22 cellular contexts compared by ENCODE assay signal in the genomic region with DNA sequence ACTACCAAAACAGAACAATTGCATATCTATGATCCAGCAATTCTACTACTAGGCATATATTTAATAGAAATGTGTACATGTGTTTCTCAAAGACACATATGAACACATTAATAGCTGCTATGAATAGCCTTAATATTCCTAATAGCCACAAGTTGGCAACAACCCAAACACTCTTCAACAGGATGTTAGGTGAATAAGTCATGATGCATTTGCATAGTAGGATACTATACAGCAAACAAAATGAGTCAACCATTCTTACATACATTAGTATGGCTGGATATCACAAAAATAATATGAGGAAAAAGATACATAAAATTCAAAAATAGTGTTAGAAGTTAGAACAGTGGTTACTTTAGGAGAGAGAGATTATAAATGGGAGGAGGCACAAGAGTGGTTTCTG. TPM values are rescaled to one million over a fixed set of nuclear protein-coding genes. Genes with fewer than 3 reads are reported as not detected.
DNase-seq lines count a peak whose midpoint lies in the region; ATAC-seq, FAIRE-seq and TF ChIP-seq lines count a peak whose summit lies in the region.
"Had no signal": no experiment of that assay in that cellular context is flagged by ENCODE, and none has a peak within 500 bp of the region (broad histone marks: within the 10 kb centered on the region; RNA-seq: fewer than 3 reads in every experiment).

No MANE protein-coding gene starts in this region.

- H3K27me3 ChIP-seq in PC-3 (ENCODE audit: low read length) (no peaks in the 10 kb centered on the region), endothelial cell of umbilical vein (ENCODE audit: control insufficient read depth in 2 of 2, insufficient read depth in 2 of 2, low read length in 2 of 2) (peaks cover 0 to 1% of the 10 kb centered on the region in 2 experiments), keratinocyte (ENCODE audit: control insufficient read depth, extremely low read depth, insufficient read depth, low read length) (no peaks in the 10 kb centered on the region)
- H3K27me3 ChIP-seq: BLaER1 had no signal

- no peaks in the 10 kb centered on the region for H3F3A ChIP-seq in PC-3 (ENCODE audit: low read length, unreplicated experiment)

- H3K79me2 ChIP-seq in PC-3 (ENCODE audit: low read length) (no peaks in the 10 kb centered on the region), endothelial cell of umbilical vein (ENCODE audit: control insufficient read depth, insufficient read depth, low read length) (no peaks in the 10 kb centered on the region), keratinocyte (ENCODE audit: control insufficient read depth, insufficient read depth, low read length) (no peaks in the 10 kb centered on the region)

- no peak for TF ChIP-seq POLR2A in endothelial cell of umbilical vein (IDR thresholded peaks at IDR 0.05; ENCODE audit: low read depth, low read length)

- DNase-seq in HFF-Myc (ENCODE audit: extremely low read depth, low read depth) (peak; percentile 2), PC-3 (peak; percentile 70), endothelial cell of umbilical vein (ENCODE audit: low read depth, low spot score) (no peak), keratinocyte (ENCODE audit: low read depth, low spot score) (peak; percentile 41), mesenteric fat pad (ENCODE audit: low spot score) (no peak)
- DNase-seq: CD4-positive, alpha-beta T cell; COR-L47; DND-41; KBM-7; NCI-H1092; NCI-H1436; NCI-H187 treated with DMSO at 0.1 percent for 48 hours; NCI-H2227 treated with DMSO at 0.1 percent for 48 hours; NCI-H510A treated with DMSO at 0.1 percent for 48 hours; NCI-H774; SHP77 had no signal

- no peaks in the 10 kb centered on the region for H4K20me1 ChIP-seq in PC-3 (ENCODE audit: low read length)
- H4K20me1 ChIP-seq in endothelial cell of umbilical vein (replicated peaks; ENCODE audit: control insufficient read depth, extremely low read depth, insufficient read depth, low read length), result no peaks in the 10 kb centered on the region
- H4K20me1 ChIP-seq in keratinocyte (ENCODE audit: control insufficient read depth, extremely low read depth, insufficient read depth, low read length), result no peaks in the 10 kb centered on the region
- H4K20me1 ChIP-seq: BLaER1 had no signal

- H3K9ac ChIP-seq in PC-3 (ENCODE audit: low read length) (no peak overlapping the region), endothelial cell of umbilical vein (replicated peaks; ENCODE audit: extremely low read depth, insufficient read depth, low read length) (no peak overlapping the region), keratinocyte (ENCODE audit: control insufficient read depth, extremely low read depth, insufficient read depth, low read length) (no peak overlapping the region)
- H3K9ac ChIP-seq: BLaER1 had no signal

- no peaks in the 10 kb centered on the region for H3K9me2 ChIP-seq in PC-3 (replicated peaks; ENCODE audit: low read length)

- H3K36me3 ChIP-seq in PC-3 (ENCODE audit: low read depth, low read length), result no peaks in the 10 kb centered on the region; the same call in 1 of the 2 replicates
- no peaks in the 10 kb centered on the region for H3K36me3 ChIP-seq in endothelial cell of umbilical vein (ENCODE audit: control insufficient read depth in 2 of 2, extremely low read depth in 1 of 2, insufficient read depth in 2 of 2, low read length in 2 of 2)
- no peaks in the 10 kb centered on the region for H3K36me3 ChIP-seq in keratinocyte (ENCODE audit: control insufficient read depth in 2 of 2, extremely low read depth in 1 of 2, insufficient read depth in 2 of 2, low read length in 2 of 2)
- H3K36me3 ChIP-seq: BLaER1 had no signal

- peaks cover 8% of the 10 kb centered on the region; the same call in 1 of the 2 replicates for H3K4me1 ChIP-seq in PC-3 (ENCODE audit: insufficient read depth, low read length)
- H3K4me1 ChIP-seq in endothelial cell of umbilical vein (ENCODE audit: control insufficient read depth, extremely low read depth, insufficient read depth, low read length), result no peaks in the 10 kb centered on the region
- peaks cover 3% of the 10 kb centered on the region for H3K4me1 ChIP-seq in keratinocyte (ENCODE audit: control insufficient read depth, extremely low read depth, insufficient read depth, low read length)
- H3K4me1 ChIP-seq: BLaER1 had no signal

- POLR2A ChIA-PET in PC-3 (lab: Charles Lee; ENCODE audit: unreplicated experiment) (interaction anchor here (0.6 kb wide), 1 partner anchor 11 kb away, joined by 4 read pairs; no protein-coding TSS in a partner anchor), endothelial cell of umbilical vein (lab: Charles Lee) (no interaction called here)

- intact Hi-C loops in PC-3 (cut with micrococcal nuclease), result no loop called here
- intact Hi-C loops in endothelial cell of umbilical vein (cut with micrococcal nuclease), result no loop called here

- no TSS peak for BruUV-seq in PC-3 (replicated peaks; lab: Mats Ljungman, UMichigan)
- no TSS peak for BruUV-seq in endothelial cell of umbilical vein (replicated peaks; lab: Mats Ljungman, UMichigan)

- peak; percentile 80 for ATAC-seq in PC-3
- ATAC-seq in GM18861 (IDR thresholded peaks at IDR 0.05; ENCODE audit: unreplicated experiment), result no peak
- no peak for ATAC-seq in GM19395 (IDR thresholded peaks at IDR 0.05; ENCODE audit: unreplicated experiment)

- H3K4me2 ChIP-seq in PC-3 (ENCODE audit: low read length), result no peak overlapping the region
- H3K4me2 ChIP-seq in endothelial cell of umbilical vein (ENCODE audit: insufficient read depth, low read length), result no peak overlapping the region
- H3K4me2 ChIP-seq in keratinocyte (ENCODE audit: control insufficient read depth, extremely low read depth, insufficient read depth, low read depth, low read length), result no peak overlapping the region
- H3K4me2 ChIP-seq: BLaER1 had no signal

- no peak for FAIRE-seq in endothelial cell of umbilical vein (lab: Jason Lieb, UNC)
- FAIRE-seq in keratinocyte (lab: Jason Lieb, UNC), result no peak
- FAIRE-seq: GM12892, RCC 7860 had no signal

- CTCF ChIA-PET in PC-3 (lab: Charles Lee) (no interaction called here), endothelial cell of umbilical vein (lab: Charles Lee) (no interaction called here)

- H3K27ac ChIP-seq in PC-3 (ENCODE audit: low read length) (no peak overlapping the region), endothelial cell of umbilical vein (ENCODE audit: insufficient read depth, low read depth, low read length) (no peak overlapping the region), keratinocyte (ENCODE audit: control insufficient read depth, insufficient read depth, low read length) (no peak overlapping the region)
- H3K27ac ChIP-seq: BLaER1, HL-60 had no signal

- dilution Hi-C loops in endothelial cell of umbilical vein (cut with MboI; ENCODE audit: extremely low pct_ligation_motif_present, low sequenced_read_pairs) (no loop called here), keratinocyte (cut with MboI; ENCODE audit: extremely low pct_ligation_motif_present, low sequenced_read_pairs) (no loop called here)

- H3K4me3 ChIP-seq in HFF-Myc (replicated peaks; ENCODE audit: low read depth, low read length) (no peak overlapping the region), PC-3 (ENCODE audit: low read length) (no peak overlapping the region), endothelial cell of umbilical vein (replicated peaks in 1 of 3; ENCODE audit: insufficient read depth in 1 of 3, low read depth in 1 of 3, low read length in 3 of 3) (no peak overlapping the region), keratinocyte (ENCODE audit: control insufficient read depth in 2 of 3, extremely low read depth in 1 of 3, insufficient read depth in 2 of 3, low read depth in 1 of 3, low read length in 3 of 3) (no peak overlapping the region)
- H3K4me3 ChIP-seq: BLaER1 had no signal

- no peak overlapping the region for H2AFZ ChIP-seq in PC-3 (ENCODE audit: low read length)
- no peak overlapping the region for H2AFZ ChIP-seq in endothelial cell of umbilical vein (ENCODE audit: low read depth, low read length)
- H2AFZ ChIP-seq in keratinocyte (ENCODE audit: control insufficient read depth, low read length), result no peak overlapping the region

- peaks cover 22% of the 10 kb centered on the region for H3K9me3 ChIP-seq in PC-3 (ENCODE audit: low read length)
- H3K9me3 ChIP-seq in endothelial cell of umbilical vein (replicated peaks; ENCODE audit: control insufficient read depth, insufficient read depth, low read length), result no peaks in the 10 kb centered on the region
- H3K9me3 ChIP-seq in keratinocyte (ENCODE audit: control insufficient read depth, low read depth, low read length), result peaks cover 10% of the 10 kb centered on the region

- no peaks in the 10 kb centered on the region for H3K9me1 ChIP-seq in endothelial cell of umbilical vein (replicated peaks; ENCODE audit: control insufficient read depth, extremely low read depth, insufficient read depth, low read length)
- no peaks in the 10 kb centered on the region for H3K9me1 ChIP-seq in keratinocyte (ENCODE audit: control insufficient read depth, extremely low read depth, insufficient read depth, low read length)

- TF ChIP-seq CTCF in HFF-Myc (IDR thresholded peaks at IDR 0.05; ENCODE audit: low read depth, low read length, missing control alignments) (no peak), PC-3 (conservative IDR thresholded peaks at IDR 0.05; ENCODE audit: low read depth, low read length) (no peak), endothelial cell of umbilical vein (IDR thresholded peaks at IDR 0.05; ENCODE audit: extremely low read depth in 1 of 2, insufficient read depth in 1 of 2, low read depth in 1 of 2, low read length in 2 of 2) (no peak), keratinocyte (optimal IDR thresholded peaks at IDR 0.05 in 1 of 3, IDR thresholded peaks at IDR 0.05 in 1 of 3, conservative IDR thresholded peaks at IDR 0.05 in 1 of 3; ENCODE audit: extremely low read depth in 1 of 3, insufficient read depth in 2 of 3, low read length in 3 of 3) (no peak)

RNA-seq across cellular contexts. Expression of gene ZNF746, which starts 26.8 kb away (rescaled TPM):
- total RNA-seq in PC-3 (2014; rRNA removed), result 19.6 and 27.4 TPM in 2 replicates
- 20.8 and 22.3 TPM in 2 replicates for total RNA-seq in endothelial cell of umbilical vein
- polyA plus RNA-seq in endothelial cell of umbilical vein, result 10.5 and 14.4 TPM in 2 replicates
- polyA plus RNA-seq in endothelial cell of umbilical vein (2011; cell fraction: cytosol; rRNA removed), result 6.0 and 6.9 TPM in 2 replicates
- polyA plus RNA-seq in endothelial cell of umbilical vein (2011; cell fraction: nucleus; rRNA removed), result 18.9 and 20.8 TPM in 2 replicates
- polyA plus RNA-seq in endothelial cell of umbilical vein (2012), result 8.6 and 11.2 TPM in 2 replicates
- polyA minus RNA-seq in endothelial cell of umbilical vein, result 13.3 and 14.4 TPM in 2 replicates
- polyA minus RNA-seq in endothelial cell of umbilical vein (2011; cell fraction: cytosol; rRNA and poly(A)+ RNA removed), result 8.8 TPM
- 17.4 and 20.9 TPM in 2 replicates for polyA minus RNA-seq in endothelial cell of umbilical vein (2011; cell fraction: nucleus; rRNA and poly(A)+ RNA removed)
- 7.0 to 10.7 TPM (median 8.4 TPM) in 3 replicates for polyA plus RNA-seq in keratinocyte
- 5.3 TPM for polyA plus RNA-seq in keratinocyte (2011; ENCODE audit: low read depth)
- polyA plus RNA-seq in keratinocyte (2011; cell fraction: cytosol; rRNA removed), result 4.5 and 7.0 TPM in 2 replicates
- 20.3 and 22.8 TPM in 2 replicates for polyA plus RNA-seq in keratinocyte (2011; cell fraction: nucleus; rRNA removed)
- 11.0 and 13.7 TPM in 2 replicates for polyA plus RNA-seq in keratinocyte (2012; ENCODE audit: low replicate concordance)
- polyA minus RNA-seq in keratinocyte, result 10.4 to 12.1 TPM (median 11.2 TPM) in 3 replicates
- 20.7 TPM for polyA minus RNA-seq in keratinocyte (2011; cell fraction: cytosol; rRNA and poly(A)+ RNA removed)
- polyA minus RNA-seq in keratinocyte (2011; cell fraction: nucleus; rRNA and poly(A)+ RNA removed), result 22.6 and 23.2 TPM in 2 replicates
- 19.9 TPM for total RNA-seq in mesenteric fat pad

Comparison
In these comparisons a context has a peak if more than half of its experiments do, and no peak if none do; other contexts are left out.
1. DNase-seq: peak in HFF-Myc (single experiment), PC-3 (single experiment) and keratinocyte (single experiment); none in endothelial cell of umbilical vein (single experiment) and mesenteric fat pad (single experiment).